Comparison of ENCODE assay signal across 9 cellular contexts in the genomic region with DNA sequence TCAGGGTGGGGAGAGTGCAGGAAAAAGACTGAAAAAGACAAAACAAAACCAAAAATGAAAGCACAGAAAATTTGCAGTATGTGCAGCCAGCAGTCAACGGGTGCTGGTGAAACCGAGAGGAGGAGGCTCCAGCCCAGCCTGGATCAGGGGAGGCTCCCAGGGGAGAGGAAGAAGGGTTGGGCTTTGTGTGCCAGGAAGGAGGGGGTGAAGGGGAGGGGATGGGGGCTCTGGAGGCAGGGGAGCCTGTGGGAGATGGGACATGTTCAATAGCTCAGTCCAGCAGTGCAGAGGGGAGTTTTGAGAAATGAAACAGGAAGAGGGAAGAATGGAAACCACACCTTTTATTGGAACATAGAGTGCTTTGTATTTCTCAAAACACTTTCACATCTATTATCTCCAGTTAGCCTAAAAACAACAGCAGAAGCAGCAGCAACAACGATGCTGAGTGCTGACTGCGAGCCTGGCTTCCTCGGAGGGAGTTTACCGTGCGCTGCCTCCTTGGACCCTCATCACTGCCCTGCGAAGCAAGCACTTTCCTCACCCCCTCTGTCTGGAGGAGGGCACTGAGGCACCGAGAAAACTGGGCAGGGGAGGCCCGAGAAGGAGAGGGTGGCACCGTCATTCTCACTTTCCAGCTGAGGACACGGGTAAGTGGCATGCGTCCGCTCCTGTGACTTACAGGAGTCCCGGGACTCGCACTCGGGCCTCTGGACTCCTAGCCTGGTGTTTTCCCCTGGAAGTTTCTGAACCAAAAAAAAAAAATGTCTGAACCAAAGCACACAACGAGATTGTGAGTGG.
A peak's percentile ranks its signal among the peaks of the same experiment; 100 is the strongest.
DNase-seq lines count a peak whose midpoint lies in the region; ATAC-seq and TF ChIP-seq lines count a peak whose summit lies in the region.
"Had no signal": no experiment of that assay in that cellular context is flagged by ENCODE, and none has a peak within 500 bp of the region (broad histone marks: within the 10 kb centered on the region; RNA-seq: fewer than 3 reads in every experiment).

No MANE protein-coding gene starts in this region.

- H3K27ac ChIP-seq in suprapubic skin, result no peak overlapping the region
- H3K27ac ChIP-seq: SJSA1 had no signal

- H3K36me3 ChIP-seq in iPS-15b (ENCODE audit: control insufficient read depth, insufficient read depth, low read length), result no peaks in the 10 kb centered on the region
- no peaks in the 10 kb centered on the region for H3K36me3 ChIP-seq in suprapubic skin
- H3K36me3 ChIP-seq: SJSA1 had no signal

- peak; percentile 38 to 41 for DNase-seq in activated CD4-positive, alpha-beta T cell treated with anti-CD3 and anti-CD28 coated beads, Interleukin-2, amount 50 U/mL, for 48 hours
- DNase-seq in suprapubic skin (ENCODE audit: low spot score in 2 of 2) (no peak), H4 (ENCODE audit: low spot score) (no peak), KG1 (lab: John Stamatoyannopoulos, UW) (no peak)

- TF ChIP-seq CTCF in suprapubic skin (IDR thresholded peaks at IDR 0.05), result no peak

- H3K9ac ChIP-seq in iPS-15b (ENCODE audit: low read depth, low read length), result no peak overlapping the region

- peak overlapping the region; percentile 8; the same call in 1 of the 2 replicates for H3K4me3 ChIP-seq in GM08714 (ENCODE audit: low read length)
- peak overlapping the region; percentile 5 for H3K4me3 ChIP-seq in iPS-15b (ENCODE audit: low read depth, low read length)
- H3K4me3 ChIP-seq in suprapubic skin, result peak overlapping the region; percentile 30
- H3K4me3 ChIP-seq: SJSA1 had no signal

- ATAC-seq in GM19452 (IDR thresholded peaks at IDR 0.05; ENCODE audit: unreplicated experiment) (peak; percentile 67), HG03442 (IDR thresholded peaks at IDR 0.05; ENCODE audit: unreplicated experiment) (peak; percentile 74)

- peaks cover 38% of the 10 kb centered on the region for H3K4me1 ChIP-seq in iPS-15b (ENCODE audit: control insufficient read depth, insufficient read depth, low read length)
- H3K4me1 ChIP-seq in suprapubic skin, result peaks cover 22% of the 10 kb centered on the region
- H3K4me1 ChIP-seq: SJSA1 had no signal

- H3K9me3 ChIP-seq in iPS-15b (ENCODE audit: control insufficient read depth, insufficient read depth, low read length), result no peaks in the 10 kb centered on the region
- no peaks in the 10 kb centered on the region for H3K9me3 ChIP-seq in suprapubic skin
- H3K9me3 ChIP-seq: SJSA1 had no signal

- 63% methylated on average over 18 of the region's 18 CpGs for WGBS in suprapubic skin

- TF ChIP-seq POLR2A in suprapubic skin (IDR thresholded peaks at IDR 0.05), result no peak

- TF ChIP-seq EP300 in suprapubic skin (IDR thresholded peaks at IDR 0.05), result no peak

- H3K27me3 ChIP-seq in iPS-15b (ENCODE audit: control insufficient read depth, insufficient read depth, low read length) (peaks cover 6% of the 10 kb centered on the region), suprapubic skin (no peaks in the 10 kb centered on the region)
- H3K27me3 ChIP-seq: SJSA1 had no signal

Comparison
In these comparisons a context has a peak if more than half of its experiments do, and no peak if none do; other contexts are left out.
1. DNase-seq: peak in activated CD4-positive, alpha-beta T cell treated with anti-CD3 and anti-CD28 coated beads, Interleukin-2, amount 50 U/mL, for 48 hours (2 of 2); none in suprapubic skin (0 of 2), H4 (single experiment) and KG1 (single experiment).
2. Peak in every context shown above with its lines, with median percentiles within 50 percentile points of each other: H3K4me3 ChIP-seq.